In the genomic region with DNA sequence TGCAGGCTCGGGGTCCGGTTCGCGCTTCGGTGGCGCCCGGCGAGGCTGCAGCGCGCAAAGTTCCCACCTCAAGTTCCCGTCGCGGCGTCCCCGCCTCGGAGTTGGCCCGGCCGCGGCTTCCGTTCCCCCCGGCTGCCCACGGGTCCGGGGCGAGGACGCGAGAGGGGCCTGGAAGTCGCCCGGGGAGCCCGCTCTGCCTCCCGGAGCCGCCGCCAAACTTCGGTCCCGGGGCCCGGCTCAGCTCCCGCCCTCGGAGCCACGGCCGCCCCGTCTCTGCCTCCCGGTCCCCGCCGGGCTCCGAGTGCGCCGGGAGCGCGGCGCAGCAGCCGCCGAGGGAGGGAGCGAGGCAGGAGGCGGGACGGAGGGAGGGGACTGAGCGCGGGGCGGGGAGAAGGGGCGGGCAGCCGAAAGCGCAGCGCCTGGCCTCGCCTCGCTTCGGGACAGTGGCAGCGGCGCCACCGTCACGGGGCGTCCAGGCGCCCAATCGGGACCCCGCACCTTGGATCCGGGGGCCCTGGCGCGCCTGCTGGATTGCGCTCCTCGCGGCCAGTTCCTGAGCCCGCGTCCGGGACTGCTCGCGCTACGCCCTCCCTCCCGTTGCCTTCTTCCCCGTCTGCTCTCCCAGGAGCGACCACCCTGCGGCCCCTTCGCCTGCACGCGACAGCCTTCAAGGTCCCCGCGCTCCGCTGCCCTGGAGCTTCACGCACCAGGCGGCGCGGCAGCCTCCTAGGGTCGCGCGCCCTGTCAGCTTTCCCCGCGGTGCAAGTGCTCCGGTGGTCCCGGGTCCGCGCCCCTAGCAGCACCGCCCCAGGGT, we compare ENCODE assay signal across 8 cellular contexts. TPM values are rescaled to one million over a fixed set of nuclear protein-coding genes. Genes with fewer than 3 reads are reported as not detected.
DNase-seq lines count a peak whose midpoint lies in the region; ATAC-seq and TF ChIP-seq lines count a peak whose summit lies in the region.

A gene with protein sequence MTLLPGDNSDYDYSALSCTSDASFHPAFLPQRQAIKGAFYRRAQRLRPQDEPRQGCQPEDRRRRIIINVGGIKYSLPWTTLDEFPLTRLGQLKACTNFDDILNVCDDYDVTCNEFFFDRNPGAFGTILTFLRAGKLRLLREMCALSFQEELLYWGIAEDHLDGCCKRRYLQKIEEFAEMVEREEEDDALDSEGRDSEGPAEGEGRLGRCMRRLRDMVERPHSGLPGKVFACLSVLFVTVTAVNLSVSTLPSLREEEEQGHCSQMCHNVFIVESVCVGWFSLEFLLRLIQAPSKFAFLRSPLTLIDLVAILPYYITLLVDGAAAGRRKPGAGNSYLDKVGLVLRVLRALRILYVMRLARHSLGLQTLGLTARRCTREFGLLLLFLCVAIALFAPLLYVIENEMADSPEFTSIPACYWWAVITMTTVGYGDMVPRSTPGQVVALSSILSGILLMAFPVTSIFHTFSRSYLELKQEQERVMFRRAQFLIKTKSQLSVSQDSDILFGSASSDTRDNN (minus strand): TSS at position 305 of the 814 bp plus-strand sequence. CDS start 12,769 bp downstream, outside the sequence.

- H3K27ac ChIP-seq in duodenal mucosa (ENCODE audit: low read depth, low read length) (no peak within 1 kb of the TSS), lower lobe of right lung (no peak within 1 kb of the TSS)

- peak; percentile 90 to 94 for ATAC-seq in lower lobe of right lung

- no peaks in the 10 kb centered on the region for H3K4me1 ChIP-seq in duodenal mucosa (ENCODE audit: control insufficient read depth in 1 of 2, insufficient read depth in 2 of 2, low read length in 2 of 2)
- peaks cover 15% of the 10 kb centered on the region for H3K4me1 ChIP-seq in lower lobe of right lung

- H3K27me3 ChIP-seq in duodenal mucosa (ENCODE audit: control insufficient read depth in 1 of 2, insufficient read depth in 2 of 2, low read length in 2 of 2) (peaks cover 52 to 56% of the 10 kb centered on the region in 2 donors), lower lobe of right lung (ENCODE audit: low read depth) (peaks cover 74% of the 10 kb centered on the region)

- H3K9me3 ChIP-seq in duodenal mucosa (ENCODE audit: control insufficient read depth in 1 of 2, low read length in 2 of 2) (no peaks in the 10 kb centered on the region), lower lobe of right lung (no peaks in the 10 kb centered on the region)

- no peak for TF ChIP-seq CTCF in GM10266 (IDR thresholded peaks at IDR 0.05; ENCODE audit: control insufficient read depth, insufficient read depth, low read depth, missing control alignments)
- 0 out of 2 replicates have a peak, but pooled peaks have one; percentile 6 for TF ChIP-seq CTCF in LNCaP clone FGC (IDR thresholded peaks at IDR 0.05; ENCODE audit: control insufficient read depth, extremely low read depth, insufficient read depth)
- no peak for TF ChIP-seq CTCF in lower lobe of right lung (IDR thresholded peaks at IDR 0.05)

- no peaks in the 10 kb centered on the region for H3K36me3 ChIP-seq in duodenal mucosa (ENCODE audit: control insufficient read depth in 1 of 2, insufficient read depth in 2 of 2, low read length in 2 of 2)
- H3K36me3 ChIP-seq in lower lobe of right lung: no peaks in the 10 kb centered on the region

- peak within 1 kb of the TSS in 1 of 2 donors; percentile 38 for H3K9ac ChIP-seq in duodenal mucosa (ENCODE audit: low read depth in 1 of 2, low read length in 2 of 2)

- peak; percentile 77 for DNase-seq in GM10266 (ENCODE audit: extremely low spot score)
- DNase-seq in LNCaP clone FGC (ENCODE audit: low read depth): peak; percentile 41
- DNase-seq in activated CD4-positive, alpha-beta T cell treated with anti-CD3 and anti-CD28 coated beads for 48 hours: peak; percentile 79
- peak; percentile 59 for DNase-seq in lower lobe of right lung
- DNase-seq in stimulated activated CD4-positive, alpha-beta T cell treated with anti-CD3 and anti-CD28 coated beads, TNF-alpha, amount 100 ng/mL, for 24 hours (ENCODE audit: low read depth in 3 of 3): peak; percentile 6 to 75 (median 36)
- no peak for DNase-seq in SHP77 treated with DMSO at 0.1 percent for 48 hours (lab: John Stamatoyannopoulos, UW)
- DNase-seq in NCI-H2029 (lab: John Stamatoyannopoulos, UW): no peak

- H3K4me3 ChIP-seq in LNCaP clone FGC (ENCODE audit: low read depth, low read length) (peak within 1 kb of the TSS; percentile 64), duodenal mucosa (ENCODE audit: low read depth in 1 of 2, low read length in 2 of 2) (peak within 1 kb of the TSS; percentile 15 to 58), lower lobe of right lung (peak within 1 kb of the TSS; percentile 48)

- intact Hi-C loops in lower lobe of right lung (cut with DNase I): no loop called here

RNA-seq across cellular contexts. Expression of the gene that starts here (rescaled TPM):
- not detected for total RNA-seq in lower lobe of right lung

Comparison
In these comparisons a context has a peak if more than half of its experiments do, and no peak if none do; other contexts are left out.
1. Peak in DNase-seq, ATAC-seq and H3K4me3 ChIP-seq in lower lobe of right lung; RNA of the gene not detected or under 1 TPM.
2. DNase-seq: peak in GM10266 (single experiment), LNCaP clone FGC (single experiment), activated CD4-positive, alpha-beta T cell treated with anti-CD3 and anti-CD28 coated beads for 48 hours (single experiment) and stimulated activated CD4-positive, alpha-beta T cell treated with anti-CD3 and anti-CD28 coated beads, TNF-alpha, amount 100 ng/mL, for 24 hours (3 of 3); none in SHP77 treated with DMSO at 0.1 percent for 48 hours (single experiment) and NCI-H2029 (single experiment).
3. Peak in every context shown above with its lines, with median percentiles within 50 percentile points of each other: H3K4me3 ChIP-seq.